In genomic region chr12:42394429-42394828, GRCh38 we compare ENCODE assay signal across 3 cellular contexts.
A peak's percentile ranks its signal among the peaks of the same experiment; 100 is the strongest.
TF ChIP-seq lines count a peak whose summit lies in the region.

No MANE protein-coding gene starts in this region.

TF ChIP-seq in A549, 52 proteins besides CTCF, POLR2A, EP300 and RAD21:
- TF ChIP-seq KDM5A (IDR thresholded peaks at IDR 0.05): no peak
- no peak for TF ChIP-seq CEBPB (IDR thresholded peaks at IDR 0.05)
- TF ChIP-seq MAFK (IDR thresholded peaks at IDR 0.05; ENCODE audit: partially characterized antibody): peak; percentile 42
- no peak for TF ChIP-seq ZFP36 (IDR thresholded peaks at IDR 0.05; ENCODE audit: borderline replicate concordance, partially characterized antibody)
- no peak for TF ChIP-seq MAZ (IDR thresholded peaks at IDR 0.05; ENCODE audit: borderline replicate concordance, low read depth, low read length)

TF ChIP-seq in IMR-90, 13 proteins besides CTCF, POLR2A, EP300 and RAD21:
- no peak for TF ChIP-seq CEBPB (IDR thresholded peaks at IDR 0.05; ENCODE audit: low read depth, low read length)
- TF ChIP-seq SMC3 (IDR thresholded peaks at IDR 0.05; ENCODE audit: low read depth, low read length): no peak
- TF ChIP-seq, protein P1, sequence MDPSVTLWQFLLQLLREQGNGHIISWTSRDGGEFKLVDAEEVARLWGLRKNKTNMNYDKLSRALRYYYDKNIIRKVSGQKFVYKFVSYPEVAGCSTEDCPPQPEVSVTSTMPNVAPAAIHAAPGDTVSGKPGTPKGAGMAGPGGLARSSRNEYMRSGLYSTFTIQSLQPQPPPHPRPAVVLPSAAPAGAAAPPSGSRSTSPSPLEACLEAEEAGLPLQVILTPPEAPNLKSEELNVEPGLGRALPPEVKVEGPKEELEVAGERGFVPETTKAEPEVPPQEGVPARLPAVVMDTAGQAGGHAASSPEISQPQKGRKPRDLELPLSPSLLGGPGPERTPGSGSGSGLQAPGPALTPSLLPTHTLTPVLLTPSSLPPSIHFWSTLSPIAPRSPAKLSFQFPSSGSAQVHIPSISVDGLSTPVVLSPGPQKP (IDR thresholded peaks at IDR 0.05; ENCODE audit: borderline replicate concordance, low read depth, low read length): no peak
- TF ChIP-seq MAFK (IDR thresholded peaks at IDR 0.05; ENCODE audit: low read depth, low read length): peak; percentile 23; the same call in 1 of the 2 replicates
- no peak for TF ChIP-seq RCOR1 (IDR thresholded peaks at IDR 0.05; ENCODE audit: insufficient replicate concordance, low read length)
TF ChIP-seq in IMR-90: peak in this region for 1.

TF ChIP-seq in K562, 482 proteins besides CTCF, POLR2A, EP300 and RAD21:
- TF ChIP-seq DPF2 (IDR thresholded peaks at IDR 0.05): no peak
- peak; percentile 66 for TF ChIP-seq ZNF316 (IDR thresholded peaks at IDR 0.05)
- TF ChIP-seq HDAC3 (IDR thresholded peaks at IDR 0.05; ENCODE audit: borderline replicate concordance, partially characterized antibody): no peak
- TF ChIP-seq POLR2AphosphoS2 (IDR thresholded peaks at IDR 0.05; ENCODE audit: low read length): no peak
- no peak for TF ChIP-seq CGGBP1 (CRISPR knock-in tag; IDR thresholded peaks at IDR 0.05)
- TF ChIP-seq MTF1 (CRISPR knock-in tag; IDR thresholded peaks at IDR 0.05; ENCODE audit: borderline replicate concordance): no peak
- peak; percentile 56; the same call in 1 of the 2 replicates for TF ChIP-seq C11orf30 (IDR thresholded peaks at IDR 0.05; ENCODE audit: low read depth)
- TF ChIP-seq ZNF165 (CRISPR knock-in tag; IDR thresholded peaks at IDR 0.05; ENCODE audit: borderline replicate concordance): no peak
- TF ChIP-seq PHF8 (IDR thresholded peaks at IDR 0.05; ENCODE audit: borderline replicate concordance, low read length): no peak
